Comparison of ENCODE assay signal across 1 cellular context in genomic region chr16:73725147-73725546, GRCh38.
TF ChIP-seq lines count a peak whose summit lies in the region.

No MANE protein-coding gene starts in this region.

TF ChIP-seq in GM23338, 12 proteins besides CTCF, POLR2A, EP300 and RAD21 (continued from another document):
- TF ChIP-seq, protein P1, sequence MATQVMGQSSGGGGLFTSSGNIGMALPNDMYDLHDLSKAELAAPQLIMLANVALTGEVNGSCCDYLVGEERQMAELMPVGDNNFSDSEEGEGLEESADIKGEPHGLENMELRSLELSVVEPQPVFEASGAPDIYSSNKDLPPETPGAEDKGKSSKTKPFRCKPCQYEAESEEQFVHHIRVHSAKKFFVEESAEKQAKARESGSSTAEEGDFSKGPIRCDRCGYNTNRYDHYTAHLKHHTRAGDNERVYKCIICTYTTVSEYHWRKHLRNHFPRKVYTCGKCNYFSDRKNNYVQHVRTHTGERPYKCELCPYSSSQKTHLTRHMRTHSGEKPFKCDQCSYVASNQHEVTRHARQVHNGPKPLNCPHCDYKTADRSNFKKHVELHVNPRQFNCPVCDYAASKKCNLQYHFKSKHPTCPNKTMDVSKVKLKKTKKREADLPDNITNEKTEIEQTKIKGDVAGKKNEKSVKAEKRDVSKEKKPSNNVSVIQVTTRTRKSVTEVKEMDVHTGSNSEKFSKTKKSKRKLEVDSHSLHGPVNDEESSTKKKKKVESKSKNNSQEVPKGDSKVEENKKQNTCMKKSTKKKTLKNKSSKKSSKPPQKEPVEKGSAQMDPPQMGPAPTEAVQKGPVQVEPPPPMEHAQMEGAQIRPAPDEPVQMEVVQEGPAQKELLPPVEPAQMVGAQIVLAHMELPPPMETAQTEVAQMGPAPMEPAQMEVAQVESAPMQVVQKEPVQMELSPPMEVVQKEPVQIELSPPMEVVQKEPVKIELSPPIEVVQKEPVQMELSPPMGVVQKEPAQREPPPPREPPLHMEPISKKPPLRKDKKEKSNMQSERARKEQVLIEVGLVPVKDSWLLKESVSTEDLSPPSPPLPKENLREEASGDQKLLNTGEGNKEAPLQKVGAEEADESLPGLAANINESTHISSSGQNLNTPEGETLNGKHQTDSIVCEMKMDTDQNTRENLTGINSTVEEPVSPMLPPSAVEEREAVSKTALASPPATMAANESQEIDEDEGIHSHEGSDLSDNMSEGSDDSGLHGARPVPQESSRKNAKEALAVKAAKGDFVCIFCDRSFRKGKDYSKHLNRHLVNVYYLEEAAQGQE (IDR thresholded peaks at IDR 0.05; ENCODE audit: unreplicated experiment), result no peak
- TF ChIP-seq EZH2phosphoT487 (IDR thresholded peaks at IDR 0.05; ENCODE audit: unreplicated experiment), result no peak
- no peak for TF ChIP-seq ZNF114 (CRISPR knock-in tag; IDR thresholded peaks at IDR 0.05)
- TF ChIP-seq CREB1 (CRISPR knock-in tag; IDR thresholded peaks at IDR 0.05; ENCODE audit: low read depth), result no peak
- no peak for TF ChIP-seq NANOG (IDR thresholded peaks at IDR 0.05; ENCODE audit: borderline replicate concordance)
